ENCODE assay signal across 19 cellular contexts in genomic region chr13:99392806-99393135, GRCh38.
DNase-seq lines count a peak whose midpoint lies in the region; ATAC-seq and TF ChIP-seq lines count a peak whose summit lies in the region.
"Had no signal": no experiment of that assay in that cellular context is flagged by ENCODE, and none has a peak within 500 bp of the region (broad histone marks: within the 10 kb centered on the region; RNA-seq: fewer than 3 reads in every experiment).

No MANE protein-coding gene starts in this region.

- DNase-seq in GM23338 (ENCODE audit: low spot score) (no peak), epidermal melanocyte (ENCODE audit: insufficient read length, low spot score) (no peak), A673 (ENCODE audit: low spot score) (no peak), stomach (no peak)
- DNase-seq in central memory CD8-positive, alpha-beta T cell (ENCODE audit: low spot score in 2 of 2): no peak
- no peak for DNase-seq in naive thymus-derived CD8-positive, alpha-beta T cell
- DNase-seq: CD4-positive, alpha-beta memory T cell; GF-D8; NCI-H1417 treated with DMSO at 0.1 percent for 48 hours; NCI-H187 treated with DMSO at 0.1 percent for 48 hours; NCI-H2227 treated with DMSO at 0.1 percent for 48 hours; NCI-H510A treated with DMSO at 0.1 percent for 48 hours; NCI-H774; OCI-M1; Right ventricle myocardium superior had no signal

- CTCF ChIA-PET in A673 (lab: Charles Lee): interaction anchor here (1.1 kb wide), 1 partner anchor 359 kb away, joined by 3 read pairs; no protein-coding TSS in a partner anchor

- POLR2A ChIA-PET in naive thymus-derived CD8-positive, alpha-beta T cell (lab: Charles Lee): interaction anchor here (1.0 to 1.3 kb wide), 3 partner anchors 20 to 110 kb away, joined by 3 to 4 read pairs (median 3); no protein-coding TSS in a partner anchor
- POLR2A ChIA-PET in A673 (lab: Charles Lee; ENCODE audit: low non-redundant PET): no interaction called here

- H3K4me3 ChIP-seq in BLaER1 treated with 17β-estradiol and CSF1 and Interleukin-3, amounts not matched to agents 10 nM and 100 nM: no peak overlapping the region
- H3K4me3 ChIP-seq in GM23338 (no peak overlapping the region), A673 (ENCODE audit: low read depth, low read length, poor library complexity, severe bottlenecking) (no peak overlapping the region), stomach (no peak overlapping the region)
- H3K4me3 ChIP-seq: HAP-1 had no signal

- H3K27me3 ChIP-seq in BLaER1 treated with 17β-estradiol and CSF1 and Interleukin-3, amounts not matched to agents 10 nM and 100 nM: no peaks in the 10 kb centered on the region
- H3K27me3 ChIP-seq in GM23338 (ENCODE audit: insufficient read depth): no peaks in the 10 kb centered on the region
- H3K27me3 ChIP-seq in A673 (replicated peaks; ENCODE audit: insufficient read depth, low read depth, low read length, poor library complexity): no peaks in the 10 kb centered on the region
- H3K27me3 ChIP-seq in stomach: no peaks in the 10 kb centered on the region

- H3K36me3 ChIP-seq in BLaER1 treated with 17β-estradiol and CSF1 and Interleukin-3, amounts not matched to agents 10 nM and 100 nM: peaks cover 0 to 15% (median 4%) of the 10 kb centered on the region in 11 experiments; a peak in 6 of 22 replicates
- H3K36me3 ChIP-seq in GM23338 (ENCODE audit: insufficient read depth): no peaks in the 10 kb centered on the region
- no peaks in the 10 kb centered on the region for H3K36me3 ChIP-seq in A673 (ENCODE audit: insufficient read depth, low read length, poor library complexity, severe bottlenecking)
- H3K36me3 ChIP-seq in stomach: peaks cover 0 to 6% (median 0%) of the 10 kb centered on the region in 4 donors
- H3K36me3 ChIP-seq: HAP-1 had no signal

- peaks cover 5% of the 10 kb centered on the region; the same call in 1 of the 2 replicates for H3K9me2 ChIP-seq in GM23338 (ENCODE audit: insufficient read depth)

- H3K4me1 Mint-ChIP-seq in GM23338: peaks cover 12% of the 10 kb centered on the region
- peaks cover 28% of the 10 kb centered on the region for H3K4me1 Mint-ChIP-seq in central memory CD8-positive, alpha-beta T cell
- H3K4me1 Mint-ChIP-seq in naive thymus-derived CD8-positive, alpha-beta T cell: peaks cover 20 to 51% (median 25%) of the 10 kb centered on the region in 4 donors

- H3K9me3 Mint-ChIP-seq in GM23338: no peaks in the 10 kb centered on the region
- no peaks in the 10 kb centered on the region for H3K9me3 Mint-ChIP-seq in central memory CD8-positive, alpha-beta T cell
- no peaks in the 10 kb centered on the region for H3K9me3 Mint-ChIP-seq in naive thymus-derived CD8-positive, alpha-beta T cell

- TF ChIP-seq CTCF in GM23338 (conservative IDR thresholded peaks at IDR 0.05; ENCODE audit: low read depth in 2 of 2): no peak
- TF ChIP-seq CTCF in A673 (conservative IDR thresholded peaks at IDR 0.05; ENCODE audit: low read depth, low read length): no peak
- TF ChIP-seq CTCF in stomach (IDR thresholded peaks at IDR 0.05): no peak

- 0 out of 22 replicates have a peak overlapping the region, but pooled peaks of 1 of the 11 experiments have one; percentile 0 for H3K9ac ChIP-seq in BLaER1 treated with 17β-estradiol and CSF1 and Interleukin-3, amounts not matched to agents 10 nM and 100 nM
- H3K9ac ChIP-seq: KMS-11 had no signal

- TF ChIP-seq EP300 in stomach (IDR thresholded peaks at IDR 0.05): no peak

- peak overlapping the region in 9 of 11 experiments; percentile 36 to 84 (median 71); a peak in 18 of 22 replicates for H3K4me2 ChIP-seq in BLaER1 treated with 17β-estradiol and CSF1 and Interleukin-3, amounts not matched to agents 10 nM and 100 nM
- H3K4me2 ChIP-seq in GM23338: no peak overlapping the region
- H3K4me2 ChIP-seq: KMS-11 had no signal

- H3K27ac Mint-ChIP-seq in GM23338: no peak overlapping the region
- peak overlapping the region; percentile 44 for H3K27ac Mint-ChIP-seq in central memory CD8-positive, alpha-beta T cell (ENCODE audit: low read depth)
- peak overlapping the region in 7 of 10 donors; percentile 29 to 88 (median 69) for H3K27ac Mint-ChIP-seq in naive thymus-derived CD8-positive, alpha-beta T cell
- H3K27ac Mint-ChIP-seq: B cell had no signal

- no peak for TF ChIP-seq POLR2A in stomach (IDR thresholded peaks at IDR 0.05)

- ATAC-seq in GM23338: peak; percentile 27
- ATAC-seq in central memory CD8-positive, alpha-beta T cell (replicated peaks; ENCODE audit: extremely low read depth, poor library complexity, severe bottlenecking): no peak
- no peak for ATAC-seq in naive thymus-derived CD8-positive, alpha-beta T cell

- no peaks in the 10 kb centered on the region for H3F3A ChIP-seq in GM23338 (replicated peaks; ENCODE audit: low read depth)

- H4K20me1 ChIP-seq in BLaER1 treated with 17β-estradiol and CSF1 and Interleukin-3, amounts not matched to agents 10 nM and 100 nM: peaks cover 0 to 8% (median 0%) of the 10 kb centered on the region in 11 experiments; a peak in 1 of 22 replicates
- no peaks in the 10 kb centered on the region for H4K20me1 ChIP-seq in GM23338 (replicated peaks; ENCODE audit: insufficient read depth)

- peaks cover 18 to 43% (median 38%) of the 10 kb centered on the region in 10 experiments for H3K4me1 ChIP-seq in BLaER1 treated with 17β-estradiol and CSF1 and Interleukin-3, amounts not matched to agents 10 nM and 100 nM
- H3K4me1 ChIP-seq in GM23338 (ENCODE audit: insufficient read depth): no peaks in the 10 kb centered on the region
- no peaks in the 10 kb centered on the region for H3K4me1 ChIP-seq in A673 (ENCODE audit: insufficient read depth, low read length, poor library complexity, severe bottlenecking)
- no peaks in the 10 kb centered on the region for H3K4me1 ChIP-seq in stomach
- H3K4me1 ChIP-seq: HAP-1 had no signal

- no peak overlapping the region for H2AFZ ChIP-seq in GM23338

- H3K27me3 Mint-ChIP-seq in GM23338 (ENCODE audit: insufficient read depth, low read depth, poor library complexity): peaks cover 8% of the 10 kb centered on the region
- no peaks in the 10 kb centered on the region for H3K27me3 Mint-ChIP-seq in central memory CD8-positive, alpha-beta T cell
- H3K27me3 Mint-ChIP-seq in naive thymus-derived CD8-positive, alpha-beta T cell: no peaks in the 10 kb centered on the region
- H3K27me3 Mint-ChIP-seq: B cell; CD4-positive, alpha-beta memory T cell had no signal

- H3K27ac ChIP-seq in BLaER1 treated with 17β-estradiol and CSF1 and Interleukin-3, amounts not matched to agents 10 nM and 100 nM: no peak overlapping the region
- no peak overlapping the region for H3K27ac ChIP-seq in GM23338 (ENCODE audit: low read depth)
- H3K27ac ChIP-seq in A673 (ENCODE audit: low read depth, low read length, poor library complexity, severe bottlenecking): no peak overlapping the region
- no peak overlapping the region for H3K27ac ChIP-seq in stomach
- H3K27ac ChIP-seq: KMS-11 had no signal

- 65 to 78% (median 77%) methylated on average over 4 of the region's 4 CpGs for WGBS in stomach, 5 donors

- H3K36me3 Mint-ChIP-seq in GM23338 (ENCODE audit: low read depth): peaks cover 6% of the 10 kb centered on the region
- peaks cover 5% of the 10 kb centered on the region for H3K36me3 Mint-ChIP-seq in central memory CD8-positive, alpha-beta T cell (ENCODE audit: insufficient read depth)
- no peaks in the 10 kb centered on the region for H3K36me3 Mint-ChIP-seq in naive thymus-derived CD8-positive, alpha-beta T cell

- no peaks in the 10 kb centered on the region for H3K79me2 ChIP-seq in GM23338 (replicated peaks; ENCODE audit: insufficient read depth)

- no TSS peak for BruUV-seq in A673 (replicated peaks; lab: Mats Ljungman, UMichigan)

- no peak overlapping the region for H3K4me3 Mint-ChIP-seq in GM23338
- H3K4me3 Mint-ChIP-seq in central memory CD8-positive, alpha-beta T cell: no peak overlapping the region
- no peak overlapping the region for H3K4me3 Mint-ChIP-seq in naive thymus-derived CD8-positive, alpha-beta T cell
- H3K4me3 Mint-ChIP-seq: B cell; CD4-positive, alpha-beta memory T cell had no signal

- H3K9me3 ChIP-seq in BLaER1 treated with 17β-estradiol and CSF1 and Interleukin-3, amounts not matched to agents 10 nM and 100 nM (replicated peaks in 1 of 11): no peaks in the 10 kb centered on the region
- H3K9me3 ChIP-seq in A673 (ENCODE audit: low read depth, low read length, poor library complexity, severe bottlenecking): no peaks in the 10 kb centered on the region
- no peaks in the 10 kb centered on the region for H3K9me3 ChIP-seq in stomach
- H3K9me3 ChIP-seq: HAP-1 had no signal

- intact Hi-C loops in A673 (cut with micrococcal nuclease; ENCODE audit: unreplicated experiment) (no loop called here), stomach (cut with DNase I; ENCODE audit: low total_unique reads) (no loop called here)

TF ChIP-seq in GM23338, 12 proteins besides CTCF, POLR2A, EP300 and RAD21 (continues in another document):
- TF ChIP-seq EZH2phosphoT487 (IDR thresholded peaks at IDR 0.05; ENCODE audit: unreplicated experiment) (no peak), JUNB (IDR thresholded peaks at IDR 0.05; ENCODE audit: unreplicated experiment) (no peak), ETS1 (IDR thresholded peaks at IDR 0.05) (no peak), NANOG (IDR thresholded peaks at IDR 0.05; ENCODE audit: borderline replicate concordance) (no peak), STAT1 (IDR thresholded peaks at IDR 0.05; ENCODE audit: unreplicated experiment) (no peak), EZH2 (IDR thresholded peaks at IDR 0.05; ENCODE audit: low read depth, unreplicated experiment) (no peak), ZNF331 (CRISPR knock-in tag; IDR thresholded peaks at IDR 0.05; ENCODE audit: low read depth) (no peak)
